Comparison of ENCODE assay signal across 22 cellular contexts in genomic region chr2:29495536-29495935, GRCh38.
DNase-seq lines count a peak whose midpoint lies in the region; ATAC-seq and TF ChIP-seq lines count a peak whose summit lies in the region.
"Had no signal": no experiment of that assay in that cellular context is flagged by ENCODE, and none has a peak within 500 bp of the region (broad histone marks: within the 10 kb centered on the region; RNA-seq: fewer than 3 reads in every experiment).

No MANE protein-coding gene starts in this region.

- TF ChIP-seq CTCF in IMR-90 (conservative IDR thresholded peaks at IDR 0.05; ENCODE audit: low read depth, low read length) (no peak), choroid plexus epithelial cell (conservative IDR thresholded peaks at IDR 0.05; ENCODE audit: low read depth, low read length) (no peak)

- H2BK15ac ChIP-seq in IMR-90 (ENCODE audit: low read depth, low read length) = no peak overlapping the region

- peaks cover 18% of the 10 kb centered on the region for H3K4me1 ChIP-seq in BLaER1
- no peaks in the 10 kb centered on the region for H3K4me1 ChIP-seq in IMR-90 (ENCODE audit: control insufficient read depth, insufficient read depth, low read length)
- no peaks in the 10 kb centered on the region for H3K4me1 ChIP-seq in naive thymus-derived CD4-positive, alpha-beta T cell (ENCODE audit: control insufficient read depth in 2 of 2, insufficient read depth in 2 of 2, low read length in 2 of 2)
- H3K4me1 ChIP-seq: Caco-2 had no signal

- H4K20me1 ChIP-seq in BLaER1 = no peaks in the 10 kb centered on the region
- H4K20me1 ChIP-seq in IMR-90 (ENCODE audit: insufficient read depth, low read length) = no peaks in the 10 kb centered on the region

- H3K23ac ChIP-seq in IMR-90 (ENCODE audit: low read depth, low read length) = no peak overlapping the region

- no peak overlapping the region for H2BK120ac ChIP-seq in IMR-90 (ENCODE audit: low read depth, low read length)

- H3K4me2 ChIP-seq in BLaER1 = peak overlapping the region; percentile 4; the same call in 1 of the 2 replicates
- no peak overlapping the region for H3K4me2 ChIP-seq in IMR-90 (ENCODE audit: low read depth, low read length)
- H3K4me2 ChIP-seq: KMS-11, PC-9 had no signal

- no peaks in the 10 kb centered on the region for H3K36me3 Mint-ChIP-seq in naive thymus-derived CD4-positive, alpha-beta T cell
- H3K36me3 Mint-ChIP-seq: CD4-positive, alpha-beta memory T cell had no signal

- no peaks in the 10 kb centered on the region for H3K9me1 ChIP-seq in IMR-90 (ENCODE audit: insufficient read depth, low read length)

- no peak overlapping the region for H2BK20ac ChIP-seq in IMR-90 (ENCODE audit: low read depth, low read length)

- H3K27ac ChIP-seq in BLaER1 = no peak overlapping the region
- H3K27ac ChIP-seq in IMR-90 (ENCODE audit: insufficient read depth, low read length) = no peak overlapping the region
- no peak overlapping the region for H3K27ac ChIP-seq in naive thymus-derived CD4-positive, alpha-beta T cell (ENCODE audit: low read depth, low read length)
- H3K27ac ChIP-seq: KMS-11, PC-9, SK-N-MC had no signal

- H2AK9ac ChIP-seq in IMR-90 (replicated peaks; ENCODE audit: low read depth, low read length, poor library complexity) = no peak overlapping the region

- POLR2A ChIA-PET in IMR-90 (lab: Charles Lee; ENCODE audit: unreplicated experiment) = no interaction called here
- POLR2A ChIA-PET in naive thymus-derived CD4-positive, alpha-beta T cell (lab: Charles Lee) = no interaction called here

- H3K27me3 Mint-ChIP-seq in naive thymus-derived CD4-positive, alpha-beta T cell = peaks cover 0 to 9% (median 5%) of the 10 kb centered on the region in 5 donors
- H3K27me3 Mint-ChIP-seq: CD4-positive, alpha-beta memory T cell had no signal

- H3K56ac ChIP-seq in IMR-90 (ENCODE audit: extremely low read depth, insufficient read depth, low read length) = no peak overlapping the region

- no CpG with 5 or more reads among the region's 1 CpG for WGBS in IMR-90 (ENCODE audit: extremely low coverage in 2 of 2, insufficient read length in 1 of 2), 2 experiments

- H3K9me3 Mint-ChIP-seq in naive thymus-derived CD4-positive, alpha-beta T cell = peaks cover 0 to 2% (median 0%) of the 10 kb centered on the region in 11 donors

- H3K4me3 Mint-ChIP-seq in naive thymus-derived CD4-positive, alpha-beta T cell = no peak overlapping the region
- H3K4me3 Mint-ChIP-seq: B cell; CD4-positive, alpha-beta memory T cell had no signal

- no peak overlapping the region for H3K27ac Mint-ChIP-seq in naive thymus-derived CD4-positive, alpha-beta T cell
- H3K27ac Mint-ChIP-seq: B cell had no signal

- no peaks in the 10 kb centered on the region for H3K27me3 ChIP-seq in BLaER1
- 0 out of 2 replicates have a peak, but pooled peaks cover 1% of the 10 kb centered on the region for H3K27me3 ChIP-seq in IMR-90 (ENCODE audit: control insufficient read depth, insufficient read depth, low read length)
- no peaks in the 10 kb centered on the region for H3K27me3 ChIP-seq in naive thymus-derived CD4-positive, alpha-beta T cell (ENCODE audit: control insufficient read depth in 2 of 2, insufficient read depth in 2 of 2, low read length in 2 of 2)

- 0 out of 2 replicates have a peak overlapping the region, but pooled peaks have one; percentile 5 for H3K4ac ChIP-seq in IMR-90 (ENCODE audit: low read depth, low read length)

- TF ChIP-seq RAD21 in IMR-90 (IDR thresholded peaks at IDR 0.05; ENCODE audit: low read length) = no peak

- H3K79me1 ChIP-seq in IMR-90 (ENCODE audit: low read depth in 1 of 2, low read length in 2 of 2) = no peaks in the 10 kb centered on the region

- CTCF ChIA-PET in IMR-90 (lab: Yijun Ruan, JAX) = no interaction called here
- CTCF ChIA-PET in naive thymus-derived CD4-positive, alpha-beta T cell (lab: Charles Lee) = no interaction called here

- in situ Hi-C loops in IMR-90 (cut with MboI; ENCODE audit: low sequenced_read_pairs) = no loop called here

- 0 out of 2 replicates have a peak, but pooled peaks have one; percentile 29 for ATAC-seq in IMR-90 (ENCODE audit: low read depth)
- ATAC-seq in naive thymus-derived CD4-positive, alpha-beta T cell = no peak
- no peak for ATAC-seq in SK-N-SH treated with all-trans-retinoic acid at 6 μM for 48 hours
- ATAC-seq in stimulated activated naive CD8-positive, alpha-beta T cell treated with anti-CD3 and anti-CD28 coated beads, Interleukin-15, Interleukin-2, amounts not matched to agents 100 U/mL and 50 U/mL, for 24 hours = no peak

- no peak for TF ChIP-seq POLR2A in IMR-90 (IDR thresholded peaks at IDR 0.05; ENCODE audit: low read depth, low read length)

- H4K91ac ChIP-seq in IMR-90 (ENCODE audit: insufficient read depth, low read depth, low read length) = no peak overlapping the region

- H3K9ac ChIP-seq in BLaER1 (no peak overlapping the region), IMR-90 (ENCODE audit: low read depth, low read length) (no peak overlapping the region)
- H3K9ac ChIP-seq: KMS-11 had no signal

- dilution Hi-C loops in IMR-90 (cut with HindIII; ENCODE audit: low sequenced_read_pairs, unreplicated experiment) = no loop called here

- H3K9me3 ChIP-seq in BLaER1 = no peaks in the 10 kb centered on the region
- no peaks in the 10 kb centered on the region for H3K9me3 ChIP-seq in IMR-90 (ENCODE audit: control insufficient read depth, insufficient read depth, low read length)
- no peaks in the 10 kb centered on the region for H3K9me3 ChIP-seq in naive thymus-derived CD4-positive, alpha-beta T cell (ENCODE audit: control insufficient read depth in 2 of 3, low read length in 3 of 3)
- H3K9me3 ChIP-seq: Caco-2 had no signal

- H4K5ac ChIP-seq in IMR-90 (ENCODE audit: low read depth, low read length) = no peak overlapping the region

- H3K36me3 ChIP-seq in BLaER1 (no peaks in the 10 kb centered on the region), IMR-90 (ENCODE audit: control insufficient read depth, insufficient read depth, low read length) (no peaks in the 10 kb centered on the region)
- H3K36me3 ChIP-seq in naive thymus-derived CD4-positive, alpha-beta T cell (ENCODE audit: control insufficient read depth in 2 of 3, insufficient read depth in 3 of 3, low read length in 3 of 3) = no peaks in the 10 kb centered on the region

- intact Hi-C loops in IMR-90 (cut with micrococcal nuclease) = no loop called here
- intact Hi-C loops in naive thymus-derived CD4-positive, alpha-beta T cell (cut with micrococcal nuclease) = no loop called here

- H3K18ac ChIP-seq in IMR-90 (ENCODE audit: low read depth, low read length) = no peak overlapping the region

- H2AK5ac ChIP-seq in IMR-90 (ENCODE audit: low read depth, low read length) = no peak overlapping the region

- BruUV-seq in IMR-90 (replicated peaks; lab: Mats Ljungman, UMichigan) = no TSS peak

- DNase-seq in IMR-90 (no peak), choroid plexus epithelial cell (ENCODE audit: low read depth) (peak; percentile 30), kidney tubule cell (ENCODE audit: low spot score) (peak; percentile 4)
- DNase-seq in naive thymus-derived CD4-positive, alpha-beta T cell = no peak
- DNase-seq in stimulated activated CD4-positive, alpha-beta T cell treated with anti-CD3 and anti-CD28 coated beads, Interleukin-1b, Interleukin-23, amount 100 ng/mL, for 48 hours = no peak
- no peak for DNase-seq in stimulated activated naive CD8-positive, alpha-beta T cell treated with anti-CD3 and anti-CD28 coated beads, Interleukin-15, Interleukin-2, amounts not matched to agents 100 U/mL and 50 U/mL, for 24 hours
- DNase-seq: Caco-2; CD4-positive, alpha-beta memory T cell; DND-41; NCI-H1105 treated with DMSO at 0.1 percent for 48 hours; NCI-H2029 treated with DMSO at 0.1 percent for 48 hours; NCI-H226; NCI-H510A treated with DMSO at 0.1 percent for 48 hours; NCI-H748 treated with DMSO at 0.1 percent for 48 hours; PC-9; RPMI8226; SHP77 had no signal

- no peak overlapping the region for H2BK5ac ChIP-seq in IMR-90 (ENCODE audit: low read depth, low read length, poor library complexity, severe bottlenecking)

- no peak overlapping the region for H2AFZ ChIP-seq in IMR-90 (replicated peaks; ENCODE audit: low read length, poor library complexity)
- H2AFZ ChIP-seq: PC-9 had no signal

- H3K14ac ChIP-seq in IMR-90 (replicated peaks; ENCODE audit: low read depth, low read length) = no peak overlapping the region; the same call in 1 of the 2 replicates

- peaks cover 0 to 4% (median 0%) of the 10 kb centered on the region in 7 donors for H3K4me1 Mint-ChIP-seq in naive thymus-derived CD4-positive, alpha-beta T cell
- H3K4me1 Mint-ChIP-seq: B cell; CD4-positive, alpha-beta memory T cell had no signal

- H4K8ac ChIP-seq in IMR-90 (ENCODE audit: low read depth in 2 of 2, low read length in 2 of 2) = no peak overlapping the region

- H3K4me3 ChIP-seq in BLaER1 (no peak overlapping the region), IMR-90 (ENCODE audit: insufficient read depth, low read depth, low read length) (no peak overlapping the region), choroid plexus epithelial cell (ENCODE audit: low read depth, low read length) (no peak overlapping the region)
- no peak overlapping the region for H3K4me3 ChIP-seq in naive thymus-derived CD4-positive, alpha-beta T cell (ENCODE audit: low read length)
- H3K4me3 ChIP-seq: PC-9, SK-N-MC had no signal

TF ChIP-seq in IMR-90, 13 proteins besides CTCF, POLR2A, EP300 and RAD21 (continues in another document):
- no peak for TF ChIP-seq RFX5 (IDR thresholded peaks at IDR 0.05; ENCODE audit: low read depth, low read length)
- TF ChIP-seq MAFK (IDR thresholded peaks at IDR 0.05; ENCODE audit: low read depth, low read length) = no peak
- no peak for TF ChIP-seq FOS (IDR thresholded peaks at IDR 0.05; ENCODE audit: low read depth, low read length)
- TF ChIP-seq RCOR1 (IDR thresholded peaks at IDR 0.05; ENCODE audit: insufficient replicate concordance, low read length) = no peak

TF ChIP-seq in SK-N-SH treated with all-trans-retinoic acid at 6 μM for 48 hours, 23 proteins besides CTCF, POLR2A, EP300 and RAD21 (continues in another document):
- TF ChIP-seq, protein P1, sequence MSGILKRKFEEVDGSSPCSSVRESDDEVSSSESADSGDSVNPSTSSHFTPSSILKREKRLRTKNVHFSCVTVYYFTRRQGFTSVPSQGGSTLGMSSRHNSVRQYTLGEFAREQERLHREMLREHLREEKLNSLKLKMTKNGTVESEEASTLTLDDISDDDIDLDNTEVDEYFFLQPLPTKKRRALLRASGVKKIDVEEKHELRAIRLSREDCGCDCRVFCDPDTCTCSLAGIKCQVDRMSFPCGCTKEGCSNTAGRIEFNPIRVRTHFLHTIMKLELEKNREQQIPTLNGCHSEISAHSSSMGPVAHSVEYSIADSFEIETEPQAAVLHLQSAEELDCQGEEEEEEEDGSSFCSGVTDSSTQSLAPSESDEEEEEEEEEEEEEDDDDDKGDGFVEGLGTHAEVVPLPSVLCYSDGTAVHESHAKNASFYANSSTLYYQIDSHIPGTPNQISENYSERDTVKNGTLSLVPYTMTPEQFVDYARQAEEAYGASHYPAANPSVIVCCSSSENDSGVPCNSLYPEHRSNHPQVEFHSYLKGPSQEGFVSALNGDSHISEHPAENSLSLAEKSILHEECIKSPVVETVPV (CRISPR knock-in tag; IDR thresholded peaks at IDR 0.05) = no peak

Comparison
In these comparisons a context has a peak if more than half of its experiments do, and no peak if none do; other contexts are left out.
1. DNase-seq: peak in choroid plexus epithelial cell (single experiment) and kidney tubule cell (single experiment); none in IMR-90 (single experiment), naive thymus-derived CD4-positive, alpha-beta T cell (0 of 9), stimulated activated CD4-positive, alpha-beta T cell treated with anti-CD3 and anti-CD28 coated beads, Interleukin-1b, Interleukin-23, amount 100 ng/mL, for 48 hours (single experiment) and stimulated activated naive CD8-positive, alpha-beta T cell treated with anti-CD3 and anti-CD28 coated beads, Interleukin-15, Interleukin-2, amounts not matched to agents 100 U/mL and 50 U/mL, for 24 hours (single experiment).